Comparison of ENCODE assay signal across 7 cellular contexts in the genomic region with DNA sequence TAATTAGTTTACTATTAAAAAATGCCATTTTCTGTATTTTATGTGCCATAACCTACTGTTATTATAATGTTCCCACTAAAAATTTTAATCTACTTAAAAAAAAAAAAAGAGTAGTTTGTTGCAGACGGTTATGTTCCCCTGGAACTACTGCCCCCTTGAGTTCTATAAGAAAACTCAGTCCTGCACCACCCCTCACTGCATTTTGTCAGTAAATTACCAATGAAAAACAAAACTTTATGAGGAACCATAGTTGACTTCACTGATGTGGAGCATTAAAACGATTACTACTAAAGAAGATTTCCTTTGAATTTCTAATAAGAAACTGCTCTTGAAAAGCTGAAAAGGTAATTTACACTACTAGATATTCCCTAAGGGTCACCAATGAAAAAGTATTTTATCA.
DNase-seq lines count a peak whose midpoint lies in the region; ATAC-seq, FAIRE-seq and TF ChIP-seq lines count a peak whose summit lies in the region.

No MANE protein-coding gene starts in this region.

- no peaks in the 10 kb centered on the region; the same call in 1 of the 2 replicates for H3K9me3 Mint-ChIP-seq in HFFc6

- H3K27ac Mint-ChIP-seq in HFFc6, result no peak overlapping the region

- H3K79me1 ChIP-seq in mesenchymal stem cell (replicated peaks; ENCODE audit: low read length, poor library complexity, severe bottlenecking), result no peaks in the 10 kb centered on the region

- H3K27ac ChIP-seq in mesenchymal stem cell (ENCODE audit: low read length, poor library complexity, severe bottlenecking), result no peak overlapping the region

- H3K4me2 ChIP-seq in mesenchymal stem cell (ENCODE audit: low read length, poor library complexity, severe bottlenecking), result no peak overlapping the region

- no peak overlapping the region for H2AFZ ChIP-seq in mesenchymal stem cell (ENCODE audit: low read depth, low read length)

- no peaks in the 10 kb centered on the region for H3K36me3 ChIP-seq in mesenchymal stem cell (ENCODE audit: control insufficient read depth in 1 of 2, insufficient read depth in 2 of 2, low read depth in 1 of 2, low read length in 2 of 2)

- no peak overlapping the region for H3K18ac ChIP-seq in mesenchymal stem cell (ENCODE audit: low read depth in 1 of 2, low read length in 2 of 2)

- no peak overlapping the region for H2BK5ac ChIP-seq in mesenchymal stem cell (ENCODE audit: low read depth, low read length, poor library complexity, severe bottlenecking)

- no peak overlapping the region for H2AK5ac ChIP-seq in mesenchymal stem cell (ENCODE audit: low read length, severe bottlenecking)

- DNase-seq in HFFc6 (no peak), amniotic epithelial cell (ENCODE audit: low read depth) (peak; percentile 34), mesenchymal stem cell (peak; percentile 36), RCC 7860 (ENCODE audit: low spot score) (no peak)

- H3K4me3 Mint-ChIP-seq in HFFc6, result no peak overlapping the region

- H4K91ac ChIP-seq in mesenchymal stem cell (ENCODE audit: low read length), result no peak overlapping the region

- peaks cover 7% of the 10 kb centered on the region; the same call in 1 of the 2 replicates for H3K36me3 Mint-ChIP-seq in HFFc6 (ENCODE audit: low read depth)

- H3K4me1 Mint-ChIP-seq in HFFc6 (ENCODE audit: low read depth), result no peaks in the 10 kb centered on the region

- H3K4ac ChIP-seq in mesenchymal stem cell (ENCODE audit: low read depth in 1 of 2, low read length in 2 of 2), result no peak overlapping the region

- no peak overlapping the region for H4K8ac ChIP-seq in mesenchymal stem cell (ENCODE audit: low read length)

- peak; percentile 64; the same call in 1 of the 2 replicates for TF ChIP-seq CTCF in HFFc6 (IDR thresholded peaks at IDR 0.05)

- no peak overlapping the region for H2BK12ac ChIP-seq in mesenchymal stem cell (ENCODE audit: low read length in 2 of 2)

- no peak overlapping the region for H2BK15ac ChIP-seq in mesenchymal stem cell (ENCODE audit: low read depth, poor library complexity, severe bottlenecking)

- H3K23ac ChIP-seq in mesenchymal stem cell (ENCODE audit: low read length in 2 of 2), result no peak overlapping the region

- no CpG with 5 or more reads among the region's 2 CpGs for WGBS in mesenchymal stem cell

- no peak overlapping the region for H3K9ac ChIP-seq in mesenchymal stem cell (ENCODE audit: low read length)

- no peak overlapping the region for H3K14ac ChIP-seq in mesenchymal stem cell (ENCODE audit: low read length in 2 of 2)

- ATAC-seq in GM21529 (IDR thresholded peaks at IDR 0.05; ENCODE audit: unreplicated experiment) (no peak), HG03095 (IDR thresholded peaks at IDR 0.05; ENCODE audit: unreplicated experiment) (no peak)

- H3K4me1 ChIP-seq in mesenchymal stem cell (ENCODE audit: control insufficient read depth, insufficient read depth, low read depth, low read length), result no peaks in the 10 kb centered on the region

- no peaks in the 10 kb centered on the region for H3K27me3 ChIP-seq in mesenchymal stem cell (ENCODE audit: control insufficient read depth in 1 of 2, insufficient read depth in 1 of 2, low read length in 2 of 2)

- H3K27me3 Mint-ChIP-seq in HFFc6 (ENCODE audit: insufficient read depth), result peaks cover 2% of the 10 kb centered on the region; the same call in 1 of the 2 replicates

- no peak overlapping the region for H3K4me3 ChIP-seq in mesenchymal stem cell (ENCODE audit: insufficient read depth in 1 of 2, low read depth in 1 of 2, low read length in 2 of 2)

- no peaks in the 10 kb centered on the region for H3K9me3 ChIP-seq in mesenchymal stem cell (ENCODE audit: control insufficient read depth, low read length)

- peak; percentile 76 for FAIRE-seq in G401.6 (lab: Jason Lieb, UNC)
- FAIRE-seq in RCC 7860 (lab: Jason Lieb, UNC), result no peak

- no peak overlapping the region for H2BK120ac ChIP-seq in mesenchymal stem cell (ENCODE audit: low read depth, low read length)

Comparison
In these comparisons a context has a peak if more than half of its experiments do, and no peak if none do; other contexts are left out.
1. DNase-seq: peak in amniotic epithelial cell (single experiment) and mesenchymal stem cell (single experiment); none in HFFc6 (single experiment) and RCC 7860 (single experiment).